ENCODE assay signal across 20 cellular contexts in genomic region chr13:29099781-29100406, GRCh38.
DNase-seq lines count a peak whose midpoint lies in the region; ATAC-seq, FAIRE-seq and TF ChIP-seq lines count a peak whose summit lies in the region.
"Had no signal": no experiment of that assay in that cellular context is flagged by ENCODE, and none has a peak within 500 bp of the region (broad histone marks: within the 10 kb centered on the region; RNA-seq: fewer than 3 reads in every experiment).

No MANE protein-coding gene starts in this region.

- H3K4ac ChIP-seq in IMR-90 (ENCODE audit: low read depth, low read length): no peak overlapping the region

- H2AK5ac ChIP-seq in IMR-90 (ENCODE audit: low read depth, low read length): no peak overlapping the region

- ATAC-seq in left ventricle myocardium superior (peak; percentile 37), IMR-90 (ENCODE audit: low read depth) (no peak), K562 (no peak)
- ATAC-seq: CD8-positive, alpha-beta T cell had no signal

- TF ChIP-seq RAD21 in IMR-90 (IDR thresholded peaks at IDR 0.05; ENCODE audit: low read length) (no peak), K562 (CRISPR knock-in tag; conservative IDR thresholded peaks at IDR 0.05 in 1 of 2, IDR thresholded peaks at IDR 0.05 in 1 of 2) (no peak)

- H4K8ac ChIP-seq in IMR-90 (ENCODE audit: low read depth in 2 of 2, low read length in 2 of 2): no peak overlapping the region

- no CpG with 5 or more reads among the region's 2 CpGs for WGBS in IMR-90 (ENCODE audit: extremely low coverage in 2 of 2, insufficient read length in 1 of 2), 2 experiments
- WGBS in K562 (ENCODE audit: insufficient coverage, low coverage, missing lambda C conversion rate): 0% methylated on average over 2 of the region's 2 CpGs

- H3K79me2 ChIP-seq in K562 (ENCODE audit: control insufficient read depth, insufficient read depth, low read length): no peaks in the 10 kb centered on the region

- H2BK20ac ChIP-seq in IMR-90 (ENCODE audit: low read depth, low read length): no peak overlapping the region

- no peak overlapping the region for H3K14ac ChIP-seq in IMR-90 (replicated peaks; ENCODE audit: low read depth, low read length)

- DNase-seq in left ventricle myocardium superior (no peak), right atrium auricular region (ENCODE audit: low spot score) (no peak), IMR-90 (no peak), K562 (ENCODE audit: extremely low read depth in 1 of 4, low spot score in 3 of 4) (no peak)
- DNase-seq in activated CD4-positive, CD25-positive, alpha-beta regulatory T cell (lab: John Stamatoyannopoulos, UW): no peak
- DNase-seq in activated CD4-positive, alpha-beta memory T cell treated with anti-CD3 and anti-CD28 coated beads for 36 hours: no peak
- DNase-seq: Caco-2; CD4-positive, CD25-positive, alpha-beta regulatory T cell; CD8-positive, alpha-beta T cell; DMS153; DND-41; GM23248; H7; HCEC 1CT had no signal

- H2BK15ac ChIP-seq in IMR-90 (ENCODE audit: low read depth, low read length): no peak overlapping the region

- no peak overlapping the region for H2AFZ ChIP-seq in IMR-90 (replicated peaks; ENCODE audit: low read length, poor library complexity)
- H2AFZ ChIP-seq in K562 (ENCODE audit: low read depth, low read length): no peak overlapping the region
- H2AFZ ChIP-seq: GM23248 had no signal

- in situ Hi-C loops in IMR-90 (cut with MboI; ENCODE audit: low sequenced_read_pairs) (no loop called here), K562 (cut with MboI) (no loop called here)

- H3K9ac ChIP-seq in IMR-90 (ENCODE audit: low read depth, low read length): no peak overlapping the region
- no peak overlapping the region for H3K9ac ChIP-seq in K562 (ENCODE audit: insufficient read depth in 1 of 2, low read depth in 2 of 2, low read length in 2 of 2)
- H3K9ac ChIP-seq: BLaER1, GM23248 had no signal

- no peak overlapping the region for H3K4me3 ChIP-seq in right atrium auricular region
- H3K4me3 ChIP-seq in IMR-90 (ENCODE audit: insufficient read depth, low read depth, low read length): no peak overlapping the region
- no peak overlapping the region for H3K4me3 ChIP-seq in K562
- H3K4me3 ChIP-seq: BLaER1, GM23248 had no signal

- no peaks in the 10 kb centered on the region for H3K36me3 ChIP-seq in right atrium auricular region
- H3K36me3 ChIP-seq in IMR-90 (ENCODE audit: control insufficient read depth, insufficient read depth, low read length): no peaks in the 10 kb centered on the region
- no peaks in the 10 kb centered on the region for H3K36me3 ChIP-seq in K562 (ENCODE audit: control insufficient read depth, insufficient read depth, low read length)
- H3K36me3 ChIP-seq: BLaER1 had no signal

- H3K9me3 ChIP-seq in right atrium auricular region: no peaks in the 10 kb centered on the region
- peaks cover 6% of the 10 kb centered on the region for H3K9me3 ChIP-seq in IMR-90 (ENCODE audit: control insufficient read depth, insufficient read depth, low read length)
- H3K9me3 ChIP-seq in K562 (replicated peaks; ENCODE audit: control insufficient read depth, insufficient read depth, low read depth, low read length): no peaks in the 10 kb centered on the region
- H3K9me3 ChIP-seq: Caco-2 had no signal

- no peaks in the 10 kb centered on the region for H3K27me3 ChIP-seq in right atrium auricular region
- no peaks in the 10 kb centered on the region for H3K27me3 ChIP-seq in IMR-90 (ENCODE audit: control insufficient read depth, insufficient read depth, low read length)
- no peaks in the 10 kb centered on the region for H3K27me3 ChIP-seq in K562 (ENCODE audit: control insufficient read depth in 2 of 2, insufficient read depth in 2 of 2, low read length in 2 of 2)
- H3K27me3 ChIP-seq: BLaER1 had no signal

- H3K4me1 Mint-ChIP-seq in activated CD4-positive, alpha-beta memory T cell treated with anti-CD3 and anti-CD28 coated beads for 36 hours (ENCODE audit: low read depth): peaks cover 5% of the 10 kb centered on the region
- H3K4me1 Mint-ChIP-seq: B cell; CD4-positive, CD25-positive, alpha-beta regulatory T cell had no signal

- no peak overlapping the region for H4K91ac ChIP-seq in IMR-90 (ENCODE audit: insufficient read depth, low read depth, low read length)

- H3K4me1 ChIP-seq in right atrium auricular region: no peaks in the 10 kb centered on the region
- H3K4me1 ChIP-seq in IMR-90 (ENCODE audit: control insufficient read depth, insufficient read depth, low read length): no peaks in the 10 kb centered on the region
- H3K4me1 ChIP-seq in K562 (replicated peaks in 1 of 2; ENCODE audit: control insufficient read depth in 2 of 2, insufficient read depth in 2 of 2, low read length in 2 of 2): no peaks in the 10 kb centered on the region
- H3K4me1 ChIP-seq: Caco-2 had no signal

- no peak overlapping the region for H2AK9ac ChIP-seq in IMR-90 (replicated peaks; ENCODE audit: low read depth, low read length, poor library complexity)

- H3K79me1 ChIP-seq in IMR-90 (ENCODE audit: low read depth in 1 of 2, low read length in 2 of 2): no peaks in the 10 kb centered on the region

- CTCF ChIA-PET in IMR-90 (lab: Yijun Ruan, JAX): no interaction called here
- CTCF ChIA-PET in K562 (lab: Yijun Ruan, JAX; ENCODE audit: low intra/inter-chr PET ratio): no interaction called here
- CTCF ChIA-PET in activated CD4-positive, alpha-beta memory T cell treated with anti-CD3 and anti-CD28 coated beads for 36 hours (lab: Charles Lee): no interaction called here

- H3K56ac ChIP-seq in IMR-90 (ENCODE audit: extremely low read depth, insufficient read depth, low read length): no peak overlapping the region

- no peak overlapping the region for H4K5ac ChIP-seq in IMR-90 (ENCODE audit: low read depth, low read length)

- no peak overlapping the region for H3K18ac ChIP-seq in IMR-90 (ENCODE audit: low read depth, low read length)

- H3K4me3 Mint-ChIP-seq in activated CD4-positive, alpha-beta memory T cell treated with anti-CD3 and anti-CD28 coated beads for 36 hours: no peak overlapping the region
- H3K4me3 Mint-ChIP-seq: B cell; CD4-positive, CD25-positive, alpha-beta regulatory T cell; CD8-positive, alpha-beta T cell had no signal

- dilution Hi-C loops in IMR-90 (cut with HindIII; ENCODE audit: low sequenced_read_pairs, unreplicated experiment): no loop called here

- H4K20me1 ChIP-seq in IMR-90 (ENCODE audit: insufficient read depth, low read length) (no peaks in the 10 kb centered on the region), K562 (replicated peaks; ENCODE audit: control insufficient read depth, insufficient read depth, low read length) (no peaks in the 10 kb centered on the region)
- H4K20me1 ChIP-seq: BLaER1 had no signal

- H3K27me3 Mint-ChIP-seq in activated CD4-positive, alpha-beta memory T cell treated with anti-CD3 and anti-CD28 coated beads for 36 hours: no peaks in the 10 kb centered on the region

- intact Hi-C loops in left ventricle myocardium superior (cut with micrococcal nuclease): no loop called here
- intact Hi-C loops in IMR-90 (cut with micrococcal nuclease): no loop called here
- intact Hi-C loops in K562 (cut with micrococcal nuclease): no loop called here
- intact Hi-C loops in activated CD4-positive, alpha-beta memory T cell treated with anti-CD3 and anti-CD28 coated beads for 36 hours (cut with micrococcal nuclease): no loop called here

- no peak overlapping the region for H3K4me2 ChIP-seq in IMR-90 (ENCODE audit: low read depth, low read length)
- no peak overlapping the region for H3K4me2 ChIP-seq in K562 (ENCODE audit: insufficient read depth, low read length)
- H3K4me2 ChIP-seq: BLaER1 had no signal

- no peaks in the 10 kb centered on the region for H3K9me3 Mint-ChIP-seq in activated CD4-positive, alpha-beta memory T cell treated with anti-CD3 and anti-CD28 coated beads for 36 hours
- H3K9me3 Mint-ChIP-seq: CD8-positive, alpha-beta T cell had no signal

- TF ChIP-seq POLR2A in IMR-90 (IDR thresholded peaks at IDR 0.05; ENCODE audit: low read depth, low read length) (no peak), K562 (conservative IDR thresholded peaks at IDR 0.05) (no peak)

- no peak overlapping the region for H2BK5ac ChIP-seq in IMR-90 (ENCODE audit: low read depth, low read length, poor library complexity, severe bottlenecking)

- no peak overlapping the region for H2BK120ac ChIP-seq in IMR-90 (ENCODE audit: low read depth, low read length)

- no peak overlapping the region for H3K27ac Mint-ChIP-seq in activated CD4-positive, alpha-beta memory T cell treated with anti-CD3 and anti-CD28 coated beads for 36 hours
- H3K27ac Mint-ChIP-seq: B cell; CD8-positive, alpha-beta T cell had no signal

- H3K27ac ChIP-seq in right atrium auricular region (no peak overlapping the region), IMR-90 (ENCODE audit: insufficient read depth, low read length) (no peak overlapping the region), K562 (ENCODE audit: extremely low read depth, low read depth, low read length) (no peak overlapping the region)
- H3K27ac ChIP-seq: BLaER1, C4-2B, GM23248 had no signal

- BruUV-seq in IMR-90 (replicated peaks; lab: Mats Ljungman, UMichigan) (no TSS peak), K562 (replicated peaks; lab: Mats Ljungman, UMichigan) (no TSS peak)

- FAIRE-seq in K562 (lab: Jason Lieb, UNC): no peak
- FAIRE-seq: G401.6, GM12892, H1 had no signal

- POLR2A ChIA-PET in IMR-90 (lab: Charles Lee; ENCODE audit: unreplicated experiment) (no interaction called here), K562 (lab: Yijun Ruan, JAX) (no interaction called here)
- POLR2A ChIA-PET in activated CD4-positive, alpha-beta memory T cell treated with anti-CD3 and anti-CD28 coated beads for 36 hours (lab: Charles Lee): no interaction called here

- H3K36me3 Mint-ChIP-seq in activated CD4-positive, alpha-beta memory T cell treated with anti-CD3 and anti-CD28 coated beads for 36 hours: no peaks in the 10 kb centered on the region
- H3K36me3 Mint-ChIP-seq: CD4-positive, CD25-positive, alpha-beta regulatory T cell; CD8-positive, alpha-beta T cell had no signal

- TF ChIP-seq CTCF in right atrium auricular region (IDR thresholded peaks at IDR 0.05) (no peak), IMR-90 (conservative IDR thresholded peaks at IDR 0.05; ENCODE audit: low read depth, low read length) (no peak), K562 (IDR thresholded peaks at IDR 0.05 in 2 of 3, conservative IDR thresholded peaks at IDR 0.05 in 1 of 3; ENCODE audit: insufficient read depth in 2 of 3, low read depth in 1 of 3, low read length in 3 of 3) (no peak)

- no peak overlapping the region for H3K23ac ChIP-seq in IMR-90 (ENCODE audit: low read depth, low read length)

- no peak for TF ChIP-seq EP300 in K562 (IDR thresholded peaks at IDR 0.05; ENCODE audit: low read length)

- H3K9me1 ChIP-seq in IMR-90 (ENCODE audit: insufficient read depth, low read length) (no peaks in the 10 kb centered on the region), K562 (ENCODE audit: control insufficient read depth, insufficient read depth, low read length) (no peaks in the 10 kb centered on the region)

TF ChIP-seq in IMR-90, 13 proteins besides CTCF, POLR2A, EP300 and RAD21:
- TF ChIP-seq MAFK (IDR thresholded peaks at IDR 0.05; ENCODE audit: low read depth, low read length) (peak; percentile 74), MXI1 (IDR thresholded peaks at IDR 0.05; ENCODE audit: borderline replicate concordance, low read depth, low read length) (no peak)
